18 cellular contexts compared by ENCODE assay signal in the genomic region with DNA sequence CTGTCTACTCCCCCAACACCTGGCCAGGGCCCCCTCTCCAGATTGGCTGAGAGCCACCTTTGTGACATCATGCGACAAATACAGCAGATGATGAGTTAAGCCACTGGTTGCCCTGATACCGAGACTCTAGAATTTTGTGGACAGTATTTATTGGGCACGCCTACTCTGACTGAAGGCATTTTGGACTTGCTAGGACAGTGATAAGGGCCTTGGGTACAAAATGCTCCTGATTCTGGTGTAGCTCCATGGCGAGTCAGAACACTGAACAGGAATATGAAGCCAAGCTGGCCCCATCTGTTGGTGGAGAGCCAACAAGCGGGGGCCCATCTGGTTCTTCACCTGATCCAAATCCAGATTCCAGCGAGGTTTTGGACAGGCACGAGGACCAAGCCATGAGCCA. TPM values are rescaled to one million over a fixed set of nuclear protein-coding genes. Genes with fewer than 3 reads are reported as not detected.
A peak's percentile ranks its signal among the peaks of the same experiment; 100 is the strongest.
DNase-seq lines count a peak whose midpoint lies in the region; ATAC-seq, FAIRE-seq and TF ChIP-seq lines count a peak whose summit lies in the region.
"Not testable (repeated sequence)": the region's sequence is repeated elsewhere in the genome, so short reads cannot be mapped to it uniquely, and the experiment has no call there.
"Had no signal": no experiment of that assay in that cellular context is flagged by ENCODE, and none has a peak within 500 bp of the region (broad histone marks: within the 10 kb centered on the region; RNA-seq: fewer than 3 reads in every experiment).

A gene with protein sequence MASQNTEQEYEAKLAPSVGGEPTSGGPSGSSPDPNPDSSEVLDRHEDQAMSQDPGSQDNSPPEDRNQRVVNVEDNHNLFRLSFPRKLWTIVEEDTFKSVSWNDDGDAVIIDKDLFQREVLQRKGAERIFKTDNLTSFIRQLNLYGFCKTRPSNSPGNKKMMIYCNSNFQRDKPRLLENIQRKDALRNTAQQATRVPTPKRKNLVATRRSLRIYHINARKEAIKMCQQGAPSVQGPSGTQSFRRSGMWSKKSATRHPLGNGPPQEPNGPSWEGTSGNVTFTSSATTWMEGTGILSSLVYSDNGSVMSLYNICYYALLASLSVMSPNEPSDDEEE (plus strand): TSS at position 174 of the 400 bp plus-strand sequence. CDS start 72 bp downstream, at position 246.

- not testable (repeated sequence) for DNase-seq in A549 (ENCODE audit: low read depth in 1 of 2, low spot score in 1 of 2); GM18507 (ENCODE audit: extremely low spot score, insufficient read length, low read depth); activated CD4-positive, alpha-beta T cell treated with anti-CD3 and anti-CD28 coated beads, Interleukin-2, amount 10 ng/mL, durations not matched to agents 24 days and 14 days; activated CD4-positive, alpha-beta memory T cell treated with anti-CD3 and anti-CD28 coated beads, Interleukin-2, amount 10 ng/mL, durations not matched to agents 7 days and 5 days; activated T-helper 1 cell treated with anti-CD3 and anti-CD28 coated beads, Interleukin-12 subunit alpha, Interleukin-12 subunit beta, Interleukin-2, Interleukin-4 antibody, amounts not matched to agents 30 ng/mL and 10 ng/mL and 1 ng/mL, durations not matched to agents 14 hours and 24 hours and 36 hours (ENCODE audit: low spot score); activated naive CD8-positive, alpha-beta T cell treated with anti-CD3 and anti-CD28 coated beads, Interleukin-2, amount 10 ng/mL, durations not matched to agents 7 days and 5 days

- not testable (repeated sequence) for H3K9me3 Mint-ChIP-seq in T-helper 1 cell treated with Interleukin-12 subunit alpha and Interleukin-12 subunit beta and Interleukin-4 antibody, amounts not matched to agents 30 μg/mL and 1 μg/mL, for 36 hours; activated CD4-positive, alpha-beta T cell treated with anti-CD3 and anti-CD28 coated beads, Interleukin-2, amount 10 ng/mL, durations not matched to agents 24 days and 14 days; activated CD4-positive, alpha-beta memory T cell treated with anti-CD3 and anti-CD28 coated beads, Interleukin-2, amount 10 ng/mL, durations not matched to agents 7 days and 5 days; activated T-helper 1 cell treated with anti-CD3 and anti-CD28 coated beads, Interleukin-12 subunit alpha, Interleukin-12 subunit beta, Interleukin-2, Interleukin-4 antibody, amounts not matched to agents 30 ng/mL and 10 ng/mL and 1 ng/mL, durations not matched to agents 14 hours and 24 hours and 36 hours; activated naive CD8-positive, alpha-beta T cell treated with anti-CD3 and anti-CD28 coated beads, Interleukin-2, amount 10 ng/mL, durations not matched to agents 7 days and 5 days

- H3K9me3 ChIP-seq in A549: not testable (repeated sequence)

- TF ChIP-seq CTCF in A549 (IDR thresholded peaks at IDR 0.05): not testable (repeated sequence)

- H3K27ac ChIP-seq in A549: not testable (repeated sequence)

- CTCF ChIA-PET in A549 (lab: Yijun Ruan, JAX); activated CD4-positive, alpha-beta memory T cell treated with anti-CD3 and anti-CD28 coated beads, Interleukin-2, amount 10 ng/mL, durations not matched to agents 7 days and 5 days (lab: Charles Lee): not testable (repeated sequence)

- TF ChIP-seq RAD21 in A549 (conservative IDR thresholded peaks at IDR 0.05 in 1 of 2, IDR thresholded peaks at IDR 0.05 in 1 of 2): not testable (repeated sequence)

- intact Hi-C loops in activated CD4-positive, alpha-beta T cell treated with anti-CD3 and anti-CD28 coated beads, Interleukin-2, amount 10 ng/mL, durations not matched to agents 24 days and 14 days (cut with micrococcal nuclease); activated T-helper 1 cell treated with anti-CD3 and anti-CD28 coated beads, Interleukin-12 subunit alpha, Interleukin-12 subunit beta, Interleukin-2, Interleukin-4 antibody, amounts not matched to agents 30 ng/mL and 10 ng/mL and 1 ng/mL, durations not matched to agents 14 hours and 24 hours and 36 hours (cut with micrococcal nuclease): not testable (repeated sequence)

- TF ChIP-seq POLR2A in A549 (IDR thresholded peaks at IDR 0.05; ENCODE audit: low read length): not testable (repeated sequence)

- H3K36me3 Mint-ChIP-seq in T-helper 1 cell treated with Interleukin-12 subunit alpha and Interleukin-12 subunit beta and Interleukin-4 antibody, amounts not matched to agents 30 μg/mL and 1 μg/mL, for 36 hours (ENCODE audit: low read depth); activated CD4-positive, alpha-beta T cell treated with anti-CD3 and anti-CD28 coated beads, Interleukin-2, amount 10 ng/mL, durations not matched to agents 24 days and 14 days (ENCODE audit: low read depth); activated CD4-positive, alpha-beta memory T cell treated with anti-CD3 and anti-CD28 coated beads, Interleukin-2, amount 10 ng/mL, durations not matched to agents 7 days and 5 days (ENCODE audit: low read depth); activated T-helper 1 cell treated with anti-CD3 and anti-CD28 coated beads, Interleukin-12 subunit alpha, Interleukin-12 subunit beta, Interleukin-2, Interleukin-4 antibody, amounts not matched to agents 30 ng/mL and 10 ng/mL and 1 ng/mL, durations not matched to agents 14 hours and 24 hours and 36 hours (ENCODE audit: low read depth); activated naive CD8-positive, alpha-beta T cell treated with anti-CD3 and anti-CD28 coated beads, Interleukin-2, amount 10 ng/mL, durations not matched to agents 7 days and 5 days: not testable (repeated sequence)

- POLR2A ChIA-PET in A549 (lab: Yijun Ruan, JAX); activated CD4-positive, alpha-beta memory T cell treated with anti-CD3 and anti-CD28 coated beads, Interleukin-2, amount 10 ng/mL, durations not matched to agents 7 days and 5 days (lab: Charles Lee); activated naive CD8-positive, alpha-beta T cell treated with anti-CD3 and anti-CD28 coated beads, Interleukin-2, amount 10 ng/mL, durations not matched to agents 7 days and 5 days (lab: Charles Lee): not testable (repeated sequence)

- H3K4me2 ChIP-seq in A549: not testable (repeated sequence)

- FAIRE-seq in A549 (lab: Jason Lieb, UNC) (peak; percentile 95), GM18507 (lab: Jason Lieb, UNC) (peak; percentile 63), colon (lab: Jason Lieb, UNC) (peak; percentile 80)

- not testable (repeated sequence) for H3K4me1 Mint-ChIP-seq in T-helper 1 cell treated with Interleukin-12 subunit alpha and Interleukin-12 subunit beta and Interleukin-4 antibody, amounts not matched to agents 30 μg/mL and 1 μg/mL, for 36 hours (ENCODE audit: low read depth); activated CD4-positive, alpha-beta T cell treated with anti-CD3 and anti-CD28 coated beads, Interleukin-2, amount 10 ng/mL, durations not matched to agents 24 days and 14 days; activated CD4-positive, alpha-beta memory T cell treated with anti-CD3 and anti-CD28 coated beads, Interleukin-2, amount 10 ng/mL, durations not matched to agents 7 days and 5 days; activated T-helper 1 cell treated with anti-CD3 and anti-CD28 coated beads, Interleukin-12 subunit alpha, Interleukin-12 subunit beta, Interleukin-2, Interleukin-4 antibody, amounts not matched to agents 30 ng/mL and 10 ng/mL and 1 ng/mL, durations not matched to agents 14 hours and 24 hours and 36 hours (ENCODE audit: low read depth); activated naive CD8-positive, alpha-beta T cell treated with anti-CD3 and anti-CD28 coated beads, Interleukin-2, amount 10 ng/mL, durations not matched to agents 7 days and 5 days

- ATAC-seq in A549; activated naive CD8-positive, alpha-beta T cell treated with anti-CD3 and anti-CD28 coated beads, Interleukin-2, amount 10 ng/mL, durations not matched to agents 7 days and 5 days (ENCODE audit: low read depth): not testable (repeated sequence)

- not testable (repeated sequence) for H3K27me3 Mint-ChIP-seq in T-helper 1 cell treated with Interleukin-12 subunit alpha and Interleukin-12 subunit beta and Interleukin-4 antibody, amounts not matched to agents 30 μg/mL and 1 μg/mL, for 36 hours (ENCODE audit: low read depth); activated CD4-positive, alpha-beta T cell treated with anti-CD3 and anti-CD28 coated beads, Interleukin-2, amount 10 ng/mL, durations not matched to agents 24 days and 14 days; activated CD4-positive, alpha-beta memory T cell treated with anti-CD3 and anti-CD28 coated beads, Interleukin-2, amount 10 ng/mL, durations not matched to agents 7 days and 5 days; activated T-helper 1 cell treated with anti-CD3 and anti-CD28 coated beads, Interleukin-12 subunit alpha, Interleukin-12 subunit beta, Interleukin-2, Interleukin-4 antibody, amounts not matched to agents 30 ng/mL and 10 ng/mL and 1 ng/mL, durations not matched to agents 14 hours and 24 hours and 36 hours (ENCODE audit: insufficient read depth); activated naive CD8-positive, alpha-beta T cell treated with anti-CD3 and anti-CD28 coated beads, Interleukin-2, amount 10 ng/mL, durations not matched to agents 7 days and 5 days

- not testable (repeated sequence) for H3K4me3 ChIP-seq in A549

- TF ChIP-seq EP300 in A549 (IDR thresholded peaks at IDR 0.05): not testable (repeated sequence)

- H3K27ac Mint-ChIP-seq in T-helper 1 cell treated with Interleukin-12 subunit alpha and Interleukin-12 subunit beta and Interleukin-4 antibody, amounts not matched to agents 30 μg/mL and 1 μg/mL, for 36 hours: peak within 1 kb of the TSS; percentile 75
- H3K27ac Mint-ChIP-seq in activated CD4-positive, alpha-beta T cell treated with anti-CD3 and anti-CD28 coated beads, Interleukin-2, amount 10 ng/mL, durations not matched to agents 24 days and 14 days: peak within 1 kb of the TSS; percentile 80
- H3K27ac Mint-ChIP-seq in activated CD4-positive, alpha-beta memory T cell treated with anti-CD3 and anti-CD28 coated beads, Interleukin-2, amount 10 ng/mL, durations not matched to agents 7 days and 5 days: peak within 1 kb of the TSS; percentile 68
- peak within 1 kb of the TSS; percentile 61 for H3K27ac Mint-ChIP-seq in activated T-helper 1 cell treated with anti-CD3 and anti-CD28 coated beads, Interleukin-12 subunit alpha, Interleukin-12 subunit beta, Interleukin-2, Interleukin-4 antibody, amounts not matched to agents 30 ng/mL and 10 ng/mL and 1 ng/mL, durations not matched to agents 14 hours and 24 hours and 36 hours
- peak within 1 kb of the TSS; percentile 70 for H3K27ac Mint-ChIP-seq in activated naive CD8-positive, alpha-beta T cell treated with anti-CD3 and anti-CD28 coated beads, Interleukin-2, amount 10 ng/mL, durations not matched to agents 7 days and 5 days

- no CpG with 5 or more reads among the region's 7 CpGs for WGBS in A549 (ENCODE audit: missing lambda C conversion rate)

- not testable (repeated sequence) for H3K4me1 ChIP-seq in A549

- peak within 1 kb of the TSS; percentile 17 for H3K4me3 Mint-ChIP-seq in T-helper 1 cell treated with Interleukin-12 subunit alpha and Interleukin-12 subunit beta and Interleukin-4 antibody, amounts not matched to agents 30 μg/mL and 1 μg/mL, for 36 hours
- not testable (repeated sequence) for H3K4me3 Mint-ChIP-seq in activated CD4-positive, alpha-beta T cell treated with anti-CD3 and anti-CD28 coated beads, Interleukin-2, amount 10 ng/mL, durations not matched to agents 24 days and 14 days; activated CD4-positive, alpha-beta memory T cell treated with anti-CD3 and anti-CD28 coated beads, Interleukin-2, amount 10 ng/mL, durations not matched to agents 7 days and 5 days; activated T-helper 1 cell treated with anti-CD3 and anti-CD28 coated beads, Interleukin-12 subunit alpha, Interleukin-12 subunit beta, Interleukin-2, Interleukin-4 antibody, amounts not matched to agents 30 ng/mL and 10 ng/mL and 1 ng/mL, durations not matched to agents 14 hours and 24 hours and 36 hours; activated naive CD8-positive, alpha-beta T cell treated with anti-CD3 and anti-CD28 coated beads, Interleukin-2, amount 10 ng/mL, durations not matched to agents 7 days and 5 days

RNA-seq across cellular contexts. Expression of the gene that starts here (rescaled TPM):
- polyA plus RNA-seq in A549 (2011; rRNA removed) (not detected in 2 replicates), A549 (2017; fragmentation: RNase III; extraction: RNeasy Plus Mini Kit Qiagen cat#74134 plus additional on column Dnase treatment) (not detected in 3 replicates)
- polyA plus RNA-seq in A549 (2012; cell fraction: cytosol; rRNA removed): not detected in 2 replicates
- polyA plus RNA-seq in A549 (2012; cell fraction: nucleus; rRNA removed): not detected in 2 replicates
- not detected in 2 replicates for polyA minus RNA-seq in A549 (2011; rRNA and poly(A)+ RNA removed)
- total RNA-seq in activated CD4-positive, alpha-beta T cell treated with anti-CD3 and anti-CD28 coated beads, Interleukin-2, amount 10 ng/mL, durations not matched to agents 24 days and 14 days: 0.17 TPM in 1 of 2 replicates, not detected in the other
- not detected for total RNA-seq in activated CD4-positive, alpha-beta memory T cell treated with anti-CD3 and anti-CD28 coated beads, Interleukin-2, amount 10 ng/mL, durations not matched to agents 7 days and 5 days
- total RNA-seq in activated T-helper 1 cell treated with anti-CD3 and anti-CD28 coated beads, Interleukin-12 subunit alpha, Interleukin-12 subunit beta, Interleukin-2, Interleukin-4 antibody, amounts not matched to agents 30 ng/mL and 10 ng/mL and 1 ng/mL, durations not matched to agents 14 hours and 24 hours and 36 hours: not detected in 2 replicates
- total RNA-seq in activated naive CD8-positive, alpha-beta T cell treated with anti-CD3 and anti-CD28 coated beads, Interleukin-2, amount 10 ng/mL, durations not matched to agents 7 days and 5 days: not detected
- total RNA-seq: A172; A673; CD4-positive, alpha-beta memory T cell; CD4-positive, CD25-positive, alpha-beta regulatory T cell; CD8-positive, alpha-beta memory T cell; Daoy; G401; GM12878 had no signal
- polyA plus RNA-seq: AG04450; CD14-positive monocyte; CD4-positive, alpha-beta memory T cell; CD4-positive, CD25-positive, alpha-beta regulatory T cell; CD8-positive, alpha-beta memory T cell had no signal
